ENCODE assay signal across 24 cellular contexts in genomic region chr7:270351-270983, GRCh38. TPM values are rescaled to one million over a fixed set of nuclear protein-coding genes. Genes with fewer than 3 reads are reported as not detected.
"Had no signal": no experiment of that assay in that cellular context is flagged by ENCODE, and none has a peak within 500 bp of the region (broad histone marks: within the 10 kb centered on the region; RNA-seq: fewer than 3 reads in every experiment).

No MANE protein-coding gene starts in this region.

- H3K4me3 ChIP-seq: coronary artery, esophagus muscularis mucosa, gastroesophageal sphincter, neural progenitor cell, ovary, tibial nerve had no signal

- ATAC-seq: gastroesophageal sphincter; left colon; naive thymus-derived CD4-positive, alpha-beta T cell had no signal

- DNase-seq: activated CD4-positive, CD25-positive, alpha-beta regulatory T cell treated with anti-CD3 and anti-CD28 coated beads, Interleukin-2, amount 50 U/mL, for 72 hours; activated CD8-positive, alpha-beta memory T cell treated with anti-CD3 and anti-CD28 coated beads for 24 hours; activated CD8-positive, alpha-beta memory T cell treated with anti-CD3 and anti-CD28 coated beads, Interleukin-2, amount 50 U/mL, for 48 hours; activated gamma-delta T cell treated with Interleukin-2 at 50 U/mL for 16 hours; activated naive CD8-positive, alpha-beta T cell treated with anti-CD3 and anti-CD28 coated beads, Interleukin-2, amount 10 ng/mL, durations not matched to agents 7 days and 5 days; activated T-cell treated with anti-CD3 and anti-CD28 coated beads, Interleukin-2, amount 50 U/mL, for 48 hours; brain microvascular endothelial cell; effector CD4-positive, alpha-beta T cell; left colon; naive thymus-derived CD4-positive, alpha-beta T cell; ovary; stimulated activated naive CD4-positive, alpha-beta T cell; SW 1271; T-helper 2 cell had no signal

- H3K36me3 ChIP-seq: brain microvascular endothelial cell, esophagus muscularis mucosa, gastroesophageal sphincter, neural progenitor cell, ovary, tibial nerve had no signal

- H3K27ac ChIP-seq: brain microvascular endothelial cell, coronary artery, esophagus muscularis mucosa, gastroesophageal sphincter, neural progenitor cell, ovary, tibial nerve, VCaP had no signal

- H3K4me1 Mint-ChIP-seq: activated naive CD8-positive, alpha-beta T cell treated with anti-CD3 and anti-CD28 coated beads, Interleukin-2, amount 10 ng/mL, durations not matched to agents 7 days and 5 days; central memory CD8-positive, alpha-beta T cell; memory B cell; neural progenitor cell had no signal

- H3K27me3 Mint-ChIP-seq: central memory CD8-positive, alpha-beta T cell; memory B cell had no signal

- H3K4me1 ChIP-seq: esophagus muscularis mucosa, gastroesophageal sphincter, neural progenitor cell, tibial nerve had no signal

- H3K4me3 Mint-ChIP-seq: activated naive CD8-positive, alpha-beta T cell treated with anti-CD3 and anti-CD28 coated beads, Interleukin-2, amount 10 ng/mL, durations not matched to agents 7 days and 5 days; central memory CD8-positive, alpha-beta T cell; memory B cell; naive thymus-derived CD4-positive, alpha-beta T cell; neural progenitor cell had no signal

- H3K9me3 ChIP-seq: ovary had no signal

- H3K27me3 ChIP-seq: brain microvascular endothelial cell, neural progenitor cell, ovary had no signal

- H3K27ac Mint-ChIP-seq: activated naive CD8-positive, alpha-beta T cell treated with anti-CD3 and anti-CD28 coated beads, Interleukin-2, amount 10 ng/mL, durations not matched to agents 7 days and 5 days; memory B cell; naive thymus-derived CD4-positive, alpha-beta T cell; neural progenitor cell had no signal

RNA-seq across cellular contexts. Expression of gene FOXL3, which starts 19.5 kb away (rescaled TPM):
- total RNA-seq: activated naive CD8-positive, alpha-beta T cell treated with anti-CD3 and anti-CD28 coated beads, Interleukin-2, amount 10 ng/mL, durations not matched to agents 7 days and 5 days; esophagus muscularis mucosa; gastroesophageal sphincter; mononuclear cell; naive thymus-derived CD4-positive, alpha-beta T cell; ovary; subcutaneous adipose tissue; tibial nerve had no signal
